23 cellular contexts compared by ENCODE assay signal in genomic region chr19:47687906-47688305, GRCh38. TPM values are rescaled to one million over a fixed set of nuclear protein-coding genes. Genes with fewer than 3 reads are reported as not detected.
"Had no signal": no experiment of that assay in that cellular context is flagged by ENCODE, and none has a peak within 500 bp of the region (broad histone marks: within the 10 kb centered on the region; RNA-seq: fewer than 3 reads in every experiment).

No MANE protein-coding gene starts in this region.

- H3K4me1 Mint-ChIP-seq: activated CD4-positive, alpha-beta T cell treated with anti-CD3 and anti-CD28 coated beads, Interleukin-2, amount 10 ng/mL, durations not matched to agents 7 days and 5 days; activated CD8-positive, alpha-beta memory T cell treated with anti-CD3 and anti-CD28 coated beads, Interleukin-2, amount 10 ng/mL, durations not matched to agents 7 days and 5 days; stimulated activated naive CD8-positive, alpha-beta T cell treated with anti-CD3 and anti-CD28 coated beads, Interleukin-15, amount 100 ng/mL, for 72 hours had no signal

- DNase-seq: activated CD4-positive, alpha-beta T cell treated with anti-CD3 and anti-CD28 coated beads, Interleukin-2, amount 10 ng/mL, durations not matched to agents 7 days and 5 days; activated CD4-positive, CD25-positive, alpha-beta regulatory T cell treated with anti-CD3 and anti-CD28 coated beads, Interleukin-2, amount 50 U/mL, for 72 hours; activated CD8-positive, alpha-beta memory T cell treated with anti-CD3 and anti-CD28 coated beads, Interleukin-2, amount 10 ng/mL, durations not matched to agents 7 days and 5 days; activated CD8-positive, alpha-beta T cell treated with anti-CD3 and anti-CD28 coated beads for 36 hours; activated T-cell treated with anti-CD3 and anti-CD28 coated beads for 4 hours; effector CD8-positive, alpha-beta T cell; erythroblast; foreskin keratinocyte; hippocampal formation; left ventricle myocardium superior; mammary epithelial cell; midbrain; spleen; stimulated activated CD4-positive, alpha-beta T cell treated with anti-CD3 and anti-CD28 coated beads, Interleukin-4, amount 100 ng/mL, for 24 hours; stimulated activated naive CD8-positive, alpha-beta T cell treated with anti-CD3 and anti-CD28 coated beads, Interleukin-15, amount 100 ng/mL, for 72 hours; tibial artery had no signal

- H3K27ac Mint-ChIP-seq: activated CD4-positive, alpha-beta T cell treated with anti-CD3 and anti-CD28 coated beads, Interleukin-2, amount 10 ng/mL, durations not matched to agents 7 days and 5 days; activated CD8-positive, alpha-beta memory T cell treated with anti-CD3 and anti-CD28 coated beads, Interleukin-2, amount 10 ng/mL, durations not matched to agents 7 days and 5 days; activated CD8-positive, alpha-beta T cell treated with anti-CD3 and anti-CD28 coated beads for 36 hours; activated naive CD4-positive, alpha-beta T cell treated with anti-CD3 and anti-CD28 coated beads, Interleukin-2, amount 50 U/mL, for 72 hours; dendritic cell treated with granulocyte-macrophage colony-stimulating factor and Interleukin-4, amounts not matched to agents 40 ng/mL and 50 ng/mL, for 4 days; natural killer cell treated with Interleukin-12 subunit alpha and Interleukin-12 subunit beta and Interleukin-15 and Interleukin-18, amount 100 ng/mL, for 72 hours; T-helper 2 cell treated with Interferon-gamma antibody and Interleukin-4, amounts not matched to agents 5 μg/mL and 100 μg/mL, for 36 hours had no signal

- H3K36me3 ChIP-seq: breast epithelium, prostate gland had no signal

- H3K27ac ChIP-seq: breast epithelium, foreskin keratinocyte, prostate gland, spleen, tibial artery, VCaP had no signal

- ATAC-seq: activated CD8-positive, alpha-beta memory T cell treated with anti-CD3 and anti-CD28 coated beads, Interleukin-2, amount 10 ng/mL, durations not matched to agents 7 days and 5 days; activated CD8-positive, alpha-beta T cell treated with anti-CD3 and anti-CD28 coated beads for 36 hours; activated naive CD4-positive, alpha-beta T cell treated with anti-CD3 and anti-CD28 coated beads, Interleukin-2, amount 50 U/mL, for 72 hours; foreskin keratinocyte; left ventricle myocardium superior; natural killer cell treated with Interleukin-12 subunit alpha and Interleukin-12 subunit beta and Interleukin-15 and Interleukin-18, amount 100 ng/mL, for 72 hours; stimulated activated naive CD8-positive, alpha-beta T cell treated with anti-CD3 and anti-CD28 coated beads, Interleukin-15, amount 100 ng/mL, for 72 hours had no signal

- H3K4me1 ChIP-seq: breast epithelium, foreskin keratinocyte, prostate gland, spleen, tibial artery had no signal

- H3K27me3 ChIP-seq: breast epithelium, foreskin keratinocyte, spleen, tibial artery had no signal

- H3K4me3 ChIP-seq: breast epithelium, prostate gland, spleen, tibial artery had no signal

- H3K9me3 Mint-ChIP-seq: activated CD4-positive, alpha-beta T cell treated with anti-CD3 and anti-CD28 coated beads, Interleukin-2, amount 10 ng/mL, durations not matched to agents 7 days and 5 days; activated CD8-positive, alpha-beta T cell treated with anti-CD3 and anti-CD28 coated beads for 36 hours; activated naive CD4-positive, alpha-beta T cell treated with anti-CD3 and anti-CD28 coated beads, Interleukin-2, amount 50 U/mL, for 72 hours; dendritic cell treated with granulocyte-macrophage colony-stimulating factor and Interleukin-4, amounts not matched to agents 40 ng/mL and 50 ng/mL, for 4 days; natural killer cell treated with Interleukin-12 subunit alpha and Interleukin-12 subunit beta and Interleukin-15 and Interleukin-18, amount 100 ng/mL, for 72 hours; stimulated activated naive CD8-positive, alpha-beta T cell treated with anti-CD3 and anti-CD28 coated beads, Interleukin-15, amount 100 ng/mL, for 72 hours; T-helper 2 cell treated with Interferon-gamma antibody and Interleukin-4, amounts not matched to agents 5 μg/mL and 100 μg/mL, for 36 hours had no signal

- H3K36me3 Mint-ChIP-seq: activated CD8-positive, alpha-beta memory T cell treated with anti-CD3 and anti-CD28 coated beads, Interleukin-2, amount 10 ng/mL, durations not matched to agents 7 days and 5 days; activated naive CD4-positive, alpha-beta T cell treated with anti-CD3 and anti-CD28 coated beads, Interleukin-2, amount 50 U/mL, for 72 hours; natural killer cell treated with Interleukin-12 subunit alpha and Interleukin-12 subunit beta and Interleukin-15 and Interleukin-18, amount 100 ng/mL, for 72 hours had no signal

- H3K9me3 ChIP-seq: breast epithelium, prostate gland, spleen, tibial artery had no signal

- H3K4me3 Mint-ChIP-seq: activated CD4-positive, alpha-beta T cell treated with anti-CD3 and anti-CD28 coated beads, Interleukin-2, amount 10 ng/mL, durations not matched to agents 7 days and 5 days; activated CD8-positive, alpha-beta memory T cell treated with anti-CD3 and anti-CD28 coated beads, Interleukin-2, amount 10 ng/mL, durations not matched to agents 7 days and 5 days; activated CD8-positive, alpha-beta T cell treated with anti-CD3 and anti-CD28 coated beads for 36 hours; dendritic cell treated with granulocyte-macrophage colony-stimulating factor and Interleukin-4, amounts not matched to agents 40 ng/mL and 50 ng/mL, for 4 days; natural killer cell treated with Interleukin-12 subunit alpha and Interleukin-12 subunit beta and Interleukin-15 and Interleukin-18, amount 100 ng/mL, for 72 hours; stimulated activated naive CD8-positive, alpha-beta T cell treated with anti-CD3 and anti-CD28 coated beads, Interleukin-15, amount 100 ng/mL, for 72 hours; T-helper 2 cell treated with Interferon-gamma antibody and Interleukin-4, amounts not matched to agents 5 μg/mL and 100 μg/mL, for 36 hours had no signal

- H3K27me3 Mint-ChIP-seq: activated CD4-positive, alpha-beta T cell treated with anti-CD3 and anti-CD28 coated beads, Interleukin-2, amount 10 ng/mL, durations not matched to agents 7 days and 5 days; activated CD8-positive, alpha-beta memory T cell treated with anti-CD3 and anti-CD28 coated beads, Interleukin-2, amount 10 ng/mL, durations not matched to agents 7 days and 5 days; activated CD8-positive, alpha-beta T cell treated with anti-CD3 and anti-CD28 coated beads for 36 hours; dendritic cell treated with granulocyte-macrophage colony-stimulating factor and Interleukin-4, amounts not matched to agents 40 ng/mL and 50 ng/mL, for 4 days; natural killer cell treated with Interleukin-12 subunit alpha and Interleukin-12 subunit beta and Interleukin-15 and Interleukin-18, amount 100 ng/mL, for 72 hours; stimulated activated naive CD8-positive, alpha-beta T cell treated with anti-CD3 and anti-CD28 coated beads, Interleukin-15, amount 100 ng/mL, for 72 hours had no signal

RNA-seq across cellular contexts. Expression of gene EHD2, which starts 25.3 kb away (rescaled TPM):
- total RNA-seq: activated CD4-positive, alpha-beta T cell treated with anti-CD3 and anti-CD28 coated beads, Interleukin-2, amount 10 ng/mL, durations not matched to agents 7 days and 5 days; natural killer cell treated with Interleukin-12 subunit alpha and Interleukin-12 subunit beta and Interleukin-15 and Interleukin-18, amount 100 ng/mL, for 72 hours had no signal
